Comparison of ENCODE assay signal across 12 cellular contexts in genomic region chr10:43444313-43444712, GRCh38.
"Had no signal": no experiment of that assay in that cellular context is flagged by ENCODE, and none has a peak within 500 bp of the region (broad histone marks: within the 10 kb centered on the region; RNA-seq: fewer than 3 reads in every experiment).

No MANE protein-coding gene starts in this region.

- H3K4me3 Mint-ChIP-seq: activated T-cell treated with anti-CD3 and anti-CD28 coated beads, Interleukin-2, amount 50 U/mL, for 24 hours; neural crest cell; stimulated activated naive CD8-positive, alpha-beta T cell treated with anti-CD3 and anti-CD28 coated beads, Interleukin-15, amount 100 ng/mL, for 72 hours had no signal

- H3K4me1 Mint-ChIP-seq: neural crest cell; stimulated activated naive CD8-positive, alpha-beta T cell treated with anti-CD3 and anti-CD28 coated beads, Interleukin-15, amount 100 ng/mL, for 72 hours had no signal

- H3K36me3 ChIP-seq: cardiac muscle cell, left ventricle myocardium inferior, upper lobe of right lung had no signal

- ATAC-seq: stimulated activated naive CD8-positive, alpha-beta T cell treated with anti-CD3 and anti-CD28 coated beads, Interleukin-15, amount 100 ng/mL, for 72 hours; upper lobe of right lung had no signal

- H3K4me1 ChIP-seq: left ventricle myocardium inferior, testis, upper lobe of right lung had no signal

- H3K27ac Mint-ChIP-seq: activated T-cell treated with anti-CD3 and anti-CD28 coated beads, Interleukin-2, amount 50 U/mL, for 24 hours; stimulated activated naive CD8-positive, alpha-beta T cell treated with anti-CD3 and anti-CD28 coated beads, Interleukin-15, amount 100 ng/mL, for 72 hours had no signal

- H3K27me3 ChIP-seq: cardiac muscle cell, foreskin keratinocyte, testis, upper lobe of right lung had no signal

- H3K27me3 Mint-ChIP-seq: activated T-cell treated with anti-CD3 and anti-CD28 coated beads, Interleukin-2, amount 50 U/mL, for 24 hours; stimulated activated naive CD8-positive, alpha-beta T cell treated with anti-CD3 and anti-CD28 coated beads, Interleukin-15, amount 100 ng/mL, for 72 hours had no signal

- H3K27ac ChIP-seq: cardiac muscle cell, foreskin keratinocyte, left ventricle myocardium inferior, testis, upper lobe of right lung, VCaP had no signal

- H3K4me3 ChIP-seq: cardiac muscle cell, left ventricle myocardium inferior, testis, upper lobe of right lung had no signal

- DNase-seq: activated T-cell treated with anti-CD3 and anti-CD28 coated beads, Interleukin-2, amount 50 U/mL, for 24 hours; foreskin keratinocyte; head of caudate nucleus; left ventricle myocardium inferior; mesenchymal stem cell; stimulated activated CD4-positive, alpha-beta T cell treated with anti-CD3 and anti-CD28 coated beads, Interleukin-4, amount 100 ng/mL, for 24 hours; stimulated activated naive CD8-positive, alpha-beta T cell treated with anti-CD3 and anti-CD28 coated beads, Interleukin-15, amount 100 ng/mL, for 72 hours; testis; upper lobe of right lung had no signal

- H3K9me3 ChIP-seq: left ventricle myocardium inferior, testis, upper lobe of right lung had no signal
